ENCODE assay signal across 9 cellular contexts in the genomic region with DNA sequence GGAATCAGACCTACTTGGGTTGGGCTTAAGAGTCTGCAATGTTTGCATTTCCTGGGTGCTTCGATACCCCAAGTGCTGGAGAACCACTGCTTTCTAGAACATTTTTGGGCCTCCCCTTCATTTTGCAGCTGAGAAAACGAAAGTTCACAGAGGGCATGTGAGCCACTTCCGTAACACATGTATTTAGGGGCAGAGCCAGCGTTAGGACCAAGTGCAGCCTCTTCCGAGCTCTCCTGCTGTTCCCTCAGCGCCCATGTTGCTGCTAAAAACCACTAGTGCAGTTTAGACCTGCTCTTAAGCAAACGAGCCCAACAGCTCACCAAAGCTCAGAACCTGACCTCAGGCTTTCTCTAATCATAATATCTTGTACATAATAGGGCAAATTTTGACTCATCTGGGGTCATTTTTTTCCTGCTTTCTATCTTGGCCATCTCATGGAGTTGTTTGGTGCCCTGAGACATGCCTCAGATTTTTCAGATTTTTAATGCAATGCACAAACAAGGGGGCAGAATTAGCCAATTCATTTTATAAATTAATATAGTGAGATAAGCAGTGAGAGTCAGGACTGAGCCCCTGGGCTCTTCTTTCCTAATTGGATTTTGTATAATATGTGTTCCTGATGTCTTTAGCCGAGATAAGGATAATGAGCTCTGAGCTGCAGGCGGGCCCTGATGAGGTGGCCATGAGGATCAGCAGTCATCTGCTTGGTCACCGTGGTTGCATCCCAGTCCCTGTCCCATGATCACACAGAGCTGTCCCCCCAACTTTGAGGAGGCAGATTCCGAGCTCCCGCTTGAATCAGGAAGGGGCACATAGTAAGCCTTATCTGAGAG. TPM values are rescaled to one million over a fixed set of nuclear protein-coding genes. Genes with fewer than 3 reads are reported as not detected.
DNase-seq lines count a peak whose midpoint lies in the region; FAIRE-seq and TF ChIP-seq lines count a peak whose summit lies in the region.
"Had no signal": no experiment of that assay in that cellular context is flagged by ENCODE, and none has a peak within 500 bp of the region (broad histone marks: within the 10 kb centered on the region; RNA-seq: fewer than 3 reads in every experiment).

No MANE protein-coding gene starts in this region.

- 35 to 51% methylated on average over 9 to 11 of the region's 12 CpGs for WGBS in esophagus squamous epithelium, 2 donors
- WGBS in stomach, 5 donors = 74 to 77% (median 76%) methylated on average over 12 of the region's 12 CpGs

- intact Hi-C loops in esophagus squamous epithelium (cut with DNase I) (no loop called here), stomach (cut with DNase I; ENCODE audit: low total_unique reads) (no loop called here), uterus (cut with DNase I; ENCODE audit: low total_unique reads) (no loop called here)

- no peak for TF ChIP-seq POLR2A in esophagus squamous epithelium (IDR thresholded peaks at IDR 0.05)
- no peak for TF ChIP-seq POLR2A in stomach (IDR thresholded peaks at IDR 0.05)
- TF ChIP-seq POLR2A in uterus (IDR thresholded peaks at IDR 0.05) = no peak

- FAIRE-seq in urothelium cell line (lab: Jason Lieb, UNC) = no peak

- peak; percentile 32 for DNase-seq in activated naive CD4-positive, alpha-beta T cell treated with Interleukin-2 at 50 U/mL for 16 hours
- DNase-seq in activated naive CD4-positive, alpha-beta T cell (lab: John Stamatoyannopoulos, UW) = no peak
- DNase-seq in WERI-Rb-1 (peak; percentile 69), esophagus squamous epithelium (lab: John Stamatoyannopoulos, UW) (no peak), stomach (no peak), urothelium cell line (ENCODE audit: low spot score) (no peak), uterus (no peak), UCSD-AML1 (lab: John Stamatoyannopoulos, UW; ENCODE audit: unreplicated experiment) (no peak)
- DNase-seq: kidney glomerular epithelial cell had no signal

- no peak overlapping the region for H3K4me3 ChIP-seq in WERI-Rb-1 (ENCODE audit: low read depth, low read length)
- H3K4me3 ChIP-seq in esophagus squamous epithelium = peak overlapping the region in 1 of 4 donors; percentile 7
- H3K4me3 ChIP-seq in stomach = no peak overlapping the region
- no peak overlapping the region for H3K4me3 ChIP-seq in uterus

- no peaks in the 10 kb centered on the region for H3K36me3 ChIP-seq in WERI-Rb-1
- peaks cover 0 to 39% (median 0%) of the 10 kb centered on the region in 3 donors for H3K36me3 ChIP-seq in esophagus squamous epithelium
- H3K36me3 ChIP-seq in stomach = peaks cover 0 to 4% (median 0%) of the 10 kb centered on the region in 4 donors
- no peaks in the 10 kb centered on the region for H3K36me3 ChIP-seq in uterus

- H3K4me1 ChIP-seq in esophagus squamous epithelium = peaks cover 51 to 98% (median 88%) of the 10 kb centered on the region in 3 donors
- H3K4me1 ChIP-seq in stomach = peaks cover 59 to 93% (median 74%) of the 10 kb centered on the region in 4 donors
- peaks cover 0 to 22% of the 10 kb centered on the region in 2 donors for H3K4me1 ChIP-seq in uterus

- H3K27ac ChIP-seq in WERI-Rb-1 (no peak overlapping the region), esophagus squamous epithelium (peak overlapping the region; percentile 2 to 70 (median 49)), stomach (peak overlapping the region in 4 of 5 donors; percentile 35 to 100 (median 52)), uterus (peak overlapping the region in 1 of 2 donors; percentile 41)

- H3K27me3 ChIP-seq in WERI-Rb-1 (ENCODE audit: insufficient read depth, low read depth, severe bottlenecking) (peaks cover 3% of the 10 kb centered on the region), esophagus squamous epithelium (no peaks in the 10 kb centered on the region), stomach (no peaks in the 10 kb centered on the region), uterus (no peaks in the 10 kb centered on the region)

- TF ChIP-seq CTCF in WERI-Rb-1 (IDR thresholded peaks at IDR 0.05; ENCODE audit: low read depth, low read length) = no peak
- TF ChIP-seq CTCF in esophagus squamous epithelium (IDR thresholded peaks at IDR 0.05) = no peak
- TF ChIP-seq CTCF in stomach (IDR thresholded peaks at IDR 0.05) = no peak
- no peak for TF ChIP-seq CTCF in uterus (IDR thresholded peaks at IDR 0.05)

- no peak for TF ChIP-seq EP300 in stomach (IDR thresholded peaks at IDR 0.05)

- no peaks in the 10 kb centered on the region for H3K9me3 ChIP-seq in WERI-Rb-1 (ENCODE audit: severe bottlenecking)
- H3K9me3 ChIP-seq in esophagus squamous epithelium = no peaks in the 10 kb centered on the region
- no peaks in the 10 kb centered on the region for H3K9me3 ChIP-seq in stomach
- H3K9me3 ChIP-seq in uterus = no peaks in the 10 kb centered on the region

RNA-seq across cellular contexts. Expression of a gene that starts 12.9 kb away (rescaled TPM):
- total RNA-seq in esophagus squamous epithelium = 100 to 1,000 TPM in 1 of 4 donors, 10 to 100 TPM in 3; 51.6 to 102 (median 57.2) TPM
- total RNA-seq in stomach = 100 to 1,000 TPM in 1 of 5 donors, 10 to 100 TPM in 3, 1 to 10 TPM in 1; 8.4 to 113 (median 27.8) TPM
- polyA plus RNA-seq in stomach = 10 to 100 TPM; 18.9 to 37.8 (median 26.9) TPM
- total RNA-seq in uterus = 10 to 100 TPM in 3 of 4 donors, 1 to 10 TPM in 1; 6.6 to 44.1 (median 22.4) TPM

Comparison
In these comparisons a context has a peak if more than half of its experiments do, and no peak if none do; other contexts are left out.
1. DNase-seq: peak in activated naive CD4-positive, alpha-beta T cell treated with Interleukin-2 at 50 U/mL for 16 hours (single experiment) and WERI-Rb-1 (single experiment); none in activated naive CD4-positive, alpha-beta T cell (0 of 4), esophagus squamous epithelium (single experiment), stomach (single experiment), urothelium cell line (single experiment), uterus (0 of 2) and UCSD-AML1 (single experiment).